ENCODE assay signal across 8 cellular contexts in genomic region chr14:24187538-24187915, GRCh38. TPM values are rescaled to one million over a fixed set of nuclear protein-coding genes. Genes with fewer than 3 reads are reported as not detected.
DNase-seq lines count a peak whose midpoint lies in the region; TF ChIP-seq lines count a peak whose summit lies in the region.

No MANE protein-coding gene starts in this region.

- H3K4me3 Mint-ChIP-seq in osteocyte (ENCODE audit: unreplicated experiment) = peak overlapping the region; percentile 87

- H3K27me3 ChIP-seq in DOHH2 (ENCODE audit: control insufficient read depth, low read length) (no peaks in the 10 kb centered on the region), endocrine pancreas (ENCODE audit: control insufficient read depth, insufficient read depth, low read length) (no peaks in the 10 kb centered on the region)

- no TSS peak for BruUV-seq in OCI-LY7 (replicated peaks; lab: Mats Ljungman, UMichigan)

- no peak overlapping the region for H2AFZ ChIP-seq in OCI-LY7 (ENCODE audit: low read length)

- H4K20me1 ChIP-seq in DOHH2 (ENCODE audit: control insufficient read depth, insufficient read depth, low read depth, low read length) = no peaks in the 10 kb centered on the region
- no peaks in the 10 kb centered on the region for H4K20me1 ChIP-seq in OCI-LY7 (ENCODE audit: insufficient read depth, low read length)

- H3K36me3 Mint-ChIP-seq in osteocyte (ENCODE audit: unreplicated experiment) = peaks cover 14% of the 10 kb centered on the region

- no peaks in the 10 kb centered on the region for H3K9me2 ChIP-seq in DOHH2 (replicated peaks; ENCODE audit: control insufficient read depth, low read length)
- no peaks in the 10 kb centered on the region for H3K9me2 ChIP-seq in OCI-LY7 (ENCODE audit: insufficient read depth, low read length)

- H3K9me3 Mint-ChIP-seq in osteocyte (ENCODE audit: unreplicated experiment) = no peaks in the 10 kb centered on the region

- H3K4me2 ChIP-seq in DOHH2 (ENCODE audit: low read length) (peak overlapping the region; percentile 90), OCI-LY7 (ENCODE audit: low read length) (peak overlapping the region; percentile 93)

- DNase-seq in OCI-LY7 (ENCODE audit: low spot score) (no peak), osteocyte (ENCODE audit: extremely low spot score, unreplicated experiment) (no peak), RKO (ENCODE audit: low spot score) (no peak), NOMO-1 treated with dmso at 0.1 percent for 144 hours (lab: John Stamatoyannopoulos, UW; ENCODE audit: unreplicated experiment) (no peak), T-helper 9 cell (no peak), EL (no peak)

- H3K36me3 ChIP-seq in DOHH2 (ENCODE audit: control insufficient read depth, low read length) (peaks cover 75% of the 10 kb centered on the region), OCI-LY7 (ENCODE audit: insufficient read depth, low read length) (peaks cover 61% of the 10 kb centered on the region), endocrine pancreas (ENCODE audit: control insufficient read depth, insufficient read depth, low read length) (no peaks in the 10 kb centered on the region)

- intact Hi-C loops in OCI-LY7 (cut with micrococcal nuclease; ENCODE audit: unreplicated experiment) = no loop called here

- H3K4me3 ChIP-seq in DOHH2 (ENCODE audit: low read length) (peak overlapping the region; percentile 80), OCI-LY7 (ENCODE audit: low read depth, low read length, poor library complexity, severe bottlenecking) (peak overlapping the region; percentile 85), endocrine pancreas (ENCODE audit: control insufficient read depth, insufficient read depth, low read length) (peak overlapping the region; percentile 41)

- H3K27ac Mint-ChIP-seq in osteocyte (ENCODE audit: unreplicated experiment) = peak overlapping the region; percentile 89

- peaks cover 13% of the 10 kb centered on the region for H3F3A ChIP-seq in DOHH2 (ENCODE audit: control insufficient read depth, insufficient read depth)

- TF ChIP-seq CTCF in DOHH2 (IDR thresholded peaks at IDR 0.05; ENCODE audit: low read depth, low read length, poor library complexity, severe bottlenecking) = no peak
- TF ChIP-seq CTCF in OCI-LY7 (conservative IDR thresholded peaks at IDR 0.05; ENCODE audit: low read length) = no peak
- TF ChIP-seq CTCF in osteocyte (IDR thresholded peaks at IDR 0.05) = no peak

- H3K9me3 ChIP-seq in DOHH2 (ENCODE audit: control insufficient read depth, insufficient read depth, low read length) (no peaks in the 10 kb centered on the region), OCI-LY7 (ENCODE audit: low read length) (no peaks in the 10 kb centered on the region), endocrine pancreas (ENCODE audit: control insufficient read depth, low read length) (no peaks in the 10 kb centered on the region)

- peaks cover 24% of the 10 kb centered on the region for H3K79me2 ChIP-seq in DOHH2 (ENCODE audit: control insufficient read depth, low read length)
- H3K79me2 ChIP-seq in OCI-LY7 (ENCODE audit: insufficient read depth, low read depth, low read length) = peaks cover 11% of the 10 kb centered on the region; the same call in 1 of the 2 replicates

- peak overlapping the region; percentile 55 for H3K9ac ChIP-seq in endocrine pancreas (ENCODE audit: control insufficient read depth, insufficient read depth, low read length)

- H3K4me1 Mint-ChIP-seq in osteocyte (ENCODE audit: unreplicated experiment) = peaks cover 23% of the 10 kb centered on the region

- no peak overlapping the region for H3K27ac ChIP-seq in DOHH2 (ENCODE audit: low read depth, low read length)
- no peak overlapping the region for H3K27ac ChIP-seq in OCI-LY7 (ENCODE audit: low read depth, low read length, poor library complexity, severe bottlenecking)

- CTCF ChIA-PET in OCI-LY7 (lab: Charles Lee; ENCODE audit: unreplicated experiment) = no interaction called here

- peaks cover 21% of the 10 kb centered on the region for H3K4me1 ChIP-seq in DOHH2 (ENCODE audit: control insufficient read depth, low read length)
- H3K4me1 ChIP-seq in OCI-LY7 (ENCODE audit: insufficient read depth, low read length, poor library complexity, severe bottlenecking) = peaks cover 16% of the 10 kb centered on the region
- no peaks in the 10 kb centered on the region for H3K4me1 ChIP-seq in endocrine pancreas (ENCODE audit: control insufficient read depth, insufficient read depth, low read length)

- H3K27me3 Mint-ChIP-seq in osteocyte (ENCODE audit: unreplicated experiment) = no peaks in the 10 kb centered on the region

- POLR2A ChIA-PET in OCI-LY7 (lab: Charles Lee) = no interaction called here

RNA-seq across cellular contexts. Expression of gene IPO4, which starts 1.1 kb away (rescaled TPM):
- 48.4 and 59.2 TPM in 2 replicates for total RNA-seq in OCI-LY7 (2014; rRNA removed; shearing (Covaris generic))
- total RNA-seq in OCI-LY7 (2022) = 49.3 and 53.1 TPM in 2 replicates
- 34.6 and 36.5 TPM in 2 replicates for total RNA-seq in osteocyte

RNA-seq across cellular contexts. Expression of gene TM9SF1, which starts 7.7 kb away (rescaled TPM):
- total RNA-seq in OCI-LY7 (2014; rRNA removed; shearing (Covaris generic)) = 23.4 and 31.3 TPM in 2 replicates
- 23.1 and 27.8 TPM in 2 replicates for total RNA-seq in OCI-LY7 (2022)
- 69.5 and 81.8 TPM in 2 replicates for total RNA-seq in osteocyte

RNA-seq across cellular contexts. Expression of gene REC8, which starts 15.6 kb away (rescaled TPM):
- 4.3 and 9.8 TPM in 2 replicates for total RNA-seq in OCI-LY7 (2014; rRNA removed; shearing (Covaris generic))
- total RNA-seq in OCI-LY7 (2022) (12.6 and 14.2 TPM in 2 replicates), osteocyte (8.1 and 11.5 TPM in 2 replicates)

RNA-seq across cellular contexts. Expression of gene TSSK4, which starts 18.0 kb away (rescaled TPM):
- total RNA-seq in OCI-LY7 (2014; rRNA removed; shearing (Covaris generic)) = not detected in 2 replicates
- 1.1 and 1.5 TPM in 2 replicates for total RNA-seq in OCI-LY7 (2022)
- not detected in 2 replicates for total RNA-seq in osteocyte

RNA-seq across cellular contexts. Expression of gene CHMP4A, which starts 25.8 kb away (rescaled TPM):
- 48.5 and 65.7 TPM in 2 replicates for total RNA-seq in OCI-LY7 (2014; rRNA removed; shearing (Covaris generic))
- total RNA-seq in OCI-LY7 (2022) (67.6 and 72.9 TPM in 2 replicates), osteocyte (38.1 and 45.3 TPM in 2 replicates)
